In the genomic region with DNA sequence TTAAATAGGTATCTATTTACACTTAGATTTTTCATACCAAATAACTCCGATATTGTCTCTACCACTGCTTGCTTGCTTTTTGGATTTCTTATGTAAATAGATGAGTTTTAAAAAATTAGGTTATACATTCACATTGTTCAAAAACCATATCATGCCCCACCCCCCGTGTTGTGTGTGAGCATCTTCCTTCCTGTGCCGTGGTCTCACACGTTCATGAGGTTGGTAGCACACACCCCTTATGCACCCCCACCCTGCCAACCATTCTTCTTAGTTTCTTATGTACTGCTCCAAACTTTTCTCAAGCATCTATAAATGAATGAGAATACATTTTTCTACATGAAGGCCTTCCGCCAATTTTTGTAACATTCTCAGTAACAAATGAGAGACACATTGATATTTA, we compare ENCODE assay signal across 14 cellular contexts.
DNase-seq lines count a peak whose midpoint lies in the region; ATAC-seq and TF ChIP-seq lines count a peak whose summit lies in the region.
"Had no signal": no experiment of that assay in that cellular context is flagged by ENCODE, and none has a peak within 500 bp of the region (broad histone marks: within the 10 kb centered on the region; RNA-seq: fewer than 3 reads in every experiment).

No MANE protein-coding gene starts in this region.

- intact Hi-C loops in sciatic nerve (cut with DNase I), result no loop called here

- no peaks in the 10 kb centered on the region for H3K79me2 ChIP-seq in smooth muscle cell (ENCODE audit: low read depth)

- 97% methylated on average over 5 of the region's 5 CpGs for WGBS in smooth muscle cell (ENCODE audit: low lambda C conversion rate)

- no peaks in the 10 kb centered on the region for H3K27me3 ChIP-seq in smooth muscle cell (ENCODE audit: low read depth)

- no peak overlapping the region for H3K27ac Mint-ChIP-seq in T-helper 2 cell treated with Interferon-gamma antibody and Interleukin-4, amounts not matched to agents 5 μg/mL and 100 μg/mL, for 36 hours
- peak overlapping the region; percentile 32 for H3K27ac Mint-ChIP-seq in T-helper 17 cell
- peak overlapping the region; percentile 92 to 98 (median 97) for H3K27ac Mint-ChIP-seq in immature natural killer cell
- no peak overlapping the region for H3K27ac Mint-ChIP-seq in activated naive CD8-positive, alpha-beta T cell treated with anti-CD3 and anti-CD28 coated beads, Interleukin-2, amount 50 U/mL, for 24 hours
- H3K27ac Mint-ChIP-seq: CD14-positive monocyte, HFFc6 had no signal

- H3K36me3 Mint-ChIP-seq in T-helper 2 cell treated with Interferon-gamma antibody and Interleukin-4, amounts not matched to agents 5 μg/mL and 100 μg/mL, for 36 hours (ENCODE audit: low read depth), result no peaks in the 10 kb centered on the region
- H3K36me3 Mint-ChIP-seq in T-helper 17 cell (ENCODE audit: low read depth) (peaks cover 2% of the 10 kb centered on the region), immature natural killer cell (peaks cover 0 to 4% (median 0%) of the 10 kb centered on the region in 3 donors)
- no peaks in the 10 kb centered on the region for H3K36me3 Mint-ChIP-seq in activated naive CD8-positive, alpha-beta T cell treated with anti-CD3 and anti-CD28 coated beads, Interleukin-2, amount 50 U/mL, for 24 hours (ENCODE audit: low read depth)
- H3K36me3 Mint-ChIP-seq: CD14-positive monocyte had no signal

- H4K20me1 ChIP-seq in smooth muscle cell (ENCODE audit: low read depth), result no peaks in the 10 kb centered on the region

- H3K9ac ChIP-seq in smooth muscle cell (ENCODE audit: low read depth), result no peak overlapping the region

- TF ChIP-seq CTCF in smooth muscle cell (IDR thresholded peaks at IDR 0.05; ENCODE audit: borderline replicate concordance, insufficient read depth, poor library complexity, severe bottlenecking), result no peak

- H3K9me3 Mint-ChIP-seq in T-helper 2 cell treated with Interferon-gamma antibody and Interleukin-4, amounts not matched to agents 5 μg/mL and 100 μg/mL, for 36 hours, result no peaks in the 10 kb centered on the region
- no peaks in the 10 kb centered on the region for H3K9me3 Mint-ChIP-seq in immature natural killer cell
- H3K9me3 Mint-ChIP-seq in activated naive CD8-positive, alpha-beta T cell treated with anti-CD3 and anti-CD28 coated beads, Interleukin-2, amount 50 U/mL, for 24 hours, result no peaks in the 10 kb centered on the region
- H3K9me3 Mint-ChIP-seq: HFFc6 had no signal

- peaks cover 15% of the 10 kb centered on the region for H3F3A ChIP-seq in smooth muscle cell (ENCODE audit: low read depth)

- H3K4me2 ChIP-seq in smooth muscle cell, result peak overlapping the region; percentile 52

- no peak overlapping the region for H2AFZ ChIP-seq in smooth muscle cell (ENCODE audit: low read depth)

- DNase-seq in T-helper 2 cell (peak in 3 of 5 experiments; percentile 24 to 87 (median 59)), T-helper 17 cell (no peak), immature natural killer cell (peak; percentile 76 to 82 (median 80)), smooth muscle cell (lab: John Stamatoyannopoulos, UW; ENCODE audit: unreplicated experiment) (no peak), NCI-H2081 (lab: John Stamatoyannopoulos, UW) (no peak), sciatic nerve (ENCODE audit: low spot score) (no peak)
- DNase-seq in T-helper 2 cell treated with Interferon-gamma antibody and Interleukin-4, amounts not matched to agents 5 μg/mL and 100 μg/mL, for 36 hours (ENCODE audit: low spot score), result no peak
- DNase-seq in activated naive CD8-positive, alpha-beta T cell treated with anti-CD3 and anti-CD28 coated beads, Interleukin-2, amount 50 U/mL, for 24 hours, result no peak
- DNase-seq: DMS153, DMS79 treated with DMSO at 0.1 percent for 48 hours, GF-D8, HFFc6 had no signal

- H3K4me1 Mint-ChIP-seq in T-helper 2 cell treated with Interferon-gamma antibody and Interleukin-4, amounts not matched to agents 5 μg/mL and 100 μg/mL, for 36 hours (ENCODE audit: low read depth), result no peaks in the 10 kb centered on the region
- H3K4me1 Mint-ChIP-seq in T-helper 17 cell (peaks cover 3% of the 10 kb centered on the region), immature natural killer cell (peaks cover 53 to 62% of the 10 kb centered on the region in 2 donors)
- peaks cover 8% of the 10 kb centered on the region for H3K4me1 Mint-ChIP-seq in activated naive CD8-positive, alpha-beta T cell treated with anti-CD3 and anti-CD28 coated beads, Interleukin-2, amount 50 U/mL, for 24 hours
- H3K4me1 Mint-ChIP-seq: CD14-positive monocyte had no signal

- no peaks in the 10 kb centered on the region for H3K9me3 ChIP-seq in T-helper 17 cell (ENCODE audit: control insufficient read depth, low read length, poor library complexity, severe bottlenecking)
- no peaks in the 10 kb centered on the region for H3K9me3 ChIP-seq in smooth muscle cell (replicated peaks; ENCODE audit: low read depth)

- peak overlapping the region; percentile 94 for H3K27ac ChIP-seq in smooth muscle cell (ENCODE audit: low read depth)
- H3K27ac ChIP-seq: 22Rv1 had no signal

- ATAC-seq in T-helper 17 cell (peak; percentile 50), sciatic nerve (no peak)
- ATAC-seq in activated naive CD8-positive, alpha-beta T cell treated with anti-CD3 and anti-CD28 coated beads, Interleukin-2, amount 50 U/mL, for 24 hours, result no peak

- no peak overlapping the region for H3K4me3 ChIP-seq in smooth muscle cell

- H3K36me3 ChIP-seq in smooth muscle cell (ENCODE audit: low read depth), result no peaks in the 10 kb centered on the region

- no peaks in the 10 kb centered on the region for H3K27me3 Mint-ChIP-seq in T-helper 2 cell treated with Interferon-gamma antibody and Interleukin-4, amounts not matched to agents 5 μg/mL and 100 μg/mL, for 36 hours (ENCODE audit: low read depth)
- H3K27me3 Mint-ChIP-seq in T-helper 17 cell (peaks cover 13% of the 10 kb centered on the region), immature natural killer cell (ENCODE audit: low read depth in 3 of 3) (peaks cover 0 to 4% (median 0%) of the 10 kb centered on the region in 3 donors)
- no peaks in the 10 kb centered on the region for H3K27me3 Mint-ChIP-seq in activated naive CD8-positive, alpha-beta T cell treated with anti-CD3 and anti-CD28 coated beads, Interleukin-2, amount 50 U/mL, for 24 hours

- H3K4me1 ChIP-seq in smooth muscle cell (ENCODE audit: low read depth), result peaks cover 26% of the 10 kb centered on the region

- H3K4me3 Mint-ChIP-seq in T-helper 2 cell treated with Interferon-gamma antibody and Interleukin-4, amounts not matched to agents 5 μg/mL and 100 μg/mL, for 36 hours, result no peak overlapping the region
- H3K4me3 Mint-ChIP-seq in T-helper 17 cell, result no peak overlapping the region
- peak overlapping the region; percentile 80 to 91 (median 82) for H3K4me3 Mint-ChIP-seq in immature natural killer cell
- no peak overlapping the region for H3K4me3 Mint-ChIP-seq in activated naive CD8-positive, alpha-beta T cell treated with anti-CD3 and anti-CD28 coated beads, Interleukin-2, amount 50 U/mL, for 24 hours
- H3K4me3 Mint-ChIP-seq: CD14-positive monocyte, HFFc6 had no signal

Comparison
In these comparisons a context has a peak if more than half of its experiments do, and no peak if none do; other contexts are left out.
1. DNase-seq: peak in T-helper 2 cell (3 of 5) and immature natural killer cell (3 of 3); none in T-helper 2 cell treated with Interferon-gamma antibody and Interleukin-4, amounts not matched to agents 5 μg/mL and 100 μg/mL, for 36 hours (single experiment), T-helper 17 cell (0 of 3), smooth muscle cell (single experiment), NCI-H2081 (0 of 2), sciatic nerve (single experiment) and activated naive CD8-positive, alpha-beta T cell treated with anti-CD3 and anti-CD28 coated beads, Interleukin-2, amount 50 U/mL, for 24 hours (single experiment).
2. H3K27ac Mint-ChIP-seq: peak in T-helper 17 cell (single experiment) and immature natural killer cell (6 of 6); none in T-helper 2 cell treated with Interferon-gamma antibody and Interleukin-4, amounts not matched to agents 5 μg/mL and 100 μg/mL, for 36 hours (single experiment) and activated naive CD8-positive, alpha-beta T cell treated with anti-CD3 and anti-CD28 coated beads, Interleukin-2, amount 50 U/mL, for 24 hours (single experiment).
3. H3K4me3 Mint-ChIP-seq: peak in immature natural killer cell (5 of 5); none in T-helper 2 cell treated with Interferon-gamma antibody and Interleukin-4, amounts not matched to agents 5 μg/mL and 100 μg/mL, for 36 hours (single experiment), T-helper 17 cell (single experiment) and activated naive CD8-positive, alpha-beta T cell treated with anti-CD3 and anti-CD28 coated beads, Interleukin-2, amount 50 U/mL, for 24 hours (single experiment).